ENCODE assay signal across 13 cellular contexts in genomic region chr15:65666257-65666656, GRCh38. TPM values are rescaled to one million over a fixed set of nuclear protein-coding genes. Genes with fewer than 3 reads are reported as not detected.
DNase-seq lines count a peak whose midpoint lies in the region; TF ChIP-seq lines count a peak whose summit lies in the region.
"Had no signal": no experiment of that assay in that cellular context is flagged by ENCODE, and none has a peak within 500 bp of the region (broad histone marks: within the 10 kb centered on the region; RNA-seq: fewer than 3 reads in every experiment).

No MANE protein-coding gene starts in this region.

- H3K79me2 ChIP-seq in Karpas-422 (ENCODE audit: low read length) = no peaks in the 10 kb centered on the region; the same call in 1 of the 2 replicates

- H3K4me3 Mint-ChIP-seq in activated CD4-positive, alpha-beta T cell treated with anti-CD3 and anti-CD28 coated beads, Interleukin-2, amount 10 ng/mL, durations not matched to agents 24 days and 14 days = no peak overlapping the region
- no peak overlapping the region for H3K4me3 Mint-ChIP-seq in stimulated activated naive CD8-positive, alpha-beta T cell treated with anti-CD3 and anti-CD28 coated beads, Interleukin-15, Interleukin-2, amounts not matched to agents 100 ng/mL and 50 ng/mL, for 24 hours
- H3K4me3 Mint-ChIP-seq: activated naive CD8-positive, alpha-beta T cell treated with anti-CD3 and anti-CD28 coated beads, Interleukin-2, amount 10 ng/mL, durations not matched to agents 7 days and 5 days; endodermal cell had no signal

- H3K9ac ChIP-seq in Karpas-422 (ENCODE audit: low read length) = no peak overlapping the region
- H3K9ac ChIP-seq: KMS-11 had no signal

- no peak for TF ChIP-seq CTCF in foreskin fibroblast (IDR thresholded peaks at IDR 0.05; ENCODE audit: low read depth, low read length)

- H3K4me3 ChIP-seq in foreskin fibroblast (ENCODE audit: low read depth in 1 of 2, low read length in 2 of 2) (no peak overlapping the region), Karpas-422 (ENCODE audit: low read length) (no peak overlapping the region)
- H3K4me3 ChIP-seq: upper lobe of right lung had no signal

- no peaks in the 10 kb centered on the region for H4K20me1 ChIP-seq in Karpas-422 (ENCODE audit: insufficient read depth, low read depth, low read length)

- H3K9me2 ChIP-seq in Karpas-422 (replicated peaks; ENCODE audit: insufficient read depth, low read length) = no peaks in the 10 kb centered on the region

- H3K9me3 ChIP-seq in Karpas-422 (ENCODE audit: low read length) = no peaks in the 10 kb centered on the region
- H3K9me3 ChIP-seq: upper lobe of right lung had no signal

- H3K4me1 Mint-ChIP-seq in activated CD4-positive, alpha-beta T cell treated with anti-CD3 and anti-CD28 coated beads, Interleukin-2, amount 10 ng/mL, durations not matched to agents 24 days and 14 days = no peaks in the 10 kb centered on the region
- peaks cover 5% of the 10 kb centered on the region for H3K4me1 Mint-ChIP-seq in stimulated activated naive CD8-positive, alpha-beta T cell treated with anti-CD3 and anti-CD28 coated beads, Interleukin-15, Interleukin-2, amounts not matched to agents 100 ng/mL and 50 ng/mL, for 24 hours (ENCODE audit: low read depth)
- H3K4me1 Mint-ChIP-seq: endodermal cell had no signal

- no peaks in the 10 kb centered on the region for H3K9me3 Mint-ChIP-seq in activated CD4-positive, alpha-beta T cell treated with anti-CD3 and anti-CD28 coated beads, Interleukin-2, amount 10 ng/mL, durations not matched to agents 24 days and 14 days
- H3K9me3 Mint-ChIP-seq in stimulated activated naive CD8-positive, alpha-beta T cell treated with anti-CD3 and anti-CD28 coated beads, Interleukin-15, Interleukin-2, amounts not matched to agents 100 ng/mL and 50 ng/mL, for 24 hours = no peaks in the 10 kb centered on the region
- H3K9me3 Mint-ChIP-seq: activated naive CD8-positive, alpha-beta T cell treated with anti-CD3 and anti-CD28 coated beads, Interleukin-2, amount 10 ng/mL, durations not matched to agents 7 days and 5 days; endodermal cell had no signal

- H3K27me3 Mint-ChIP-seq in activated CD4-positive, alpha-beta T cell treated with anti-CD3 and anti-CD28 coated beads, Interleukin-2, amount 10 ng/mL, durations not matched to agents 24 days and 14 days = no peaks in the 10 kb centered on the region
- H3K27me3 Mint-ChIP-seq in stimulated activated naive CD8-positive, alpha-beta T cell treated with anti-CD3 and anti-CD28 coated beads, Interleukin-15, Interleukin-2, amounts not matched to agents 100 ng/mL and 50 ng/mL, for 24 hours = no peaks in the 10 kb centered on the region
- H3K27me3 Mint-ChIP-seq: activated naive CD8-positive, alpha-beta T cell treated with anti-CD3 and anti-CD28 coated beads, Interleukin-2, amount 10 ng/mL, durations not matched to agents 7 days and 5 days had no signal

- peak; percentile 30 for DNase-seq in activated CD4-positive, alpha-beta T cell treated with anti-CD3 and anti-CD28 coated beads, Interleukin-2, amount 10 ng/mL, durations not matched to agents 24 days and 14 days
- DNase-seq in activated CD4-positive, alpha-beta T cell treated with anti-CD3 and anti-CD28 coated beads for 48 hours = no peak
- peak; percentile 82 for DNase-seq in amniotic epithelial cell (ENCODE audit: low read depth)
- DNase-seq in foreskin fibroblast = peak; percentile 57 to 81
- no peak for DNase-seq in Karpas-422
- DNase-seq in NCI-H446 (lab: John Stamatoyannopoulos, UW) = no peak
- no peak for DNase-seq in NCI-H2227 (lab: John Stamatoyannopoulos, UW; ENCODE audit: unreplicated experiment)
- DNase-seq: activated naive CD8-positive, alpha-beta T cell treated with anti-CD3 and anti-CD28 coated beads, Interleukin-2, amount 10 ng/mL, durations not matched to agents 7 days and 5 days; endodermal cell; OCI-M1; upper lobe of right lung had no signal

- peak overlapping the region; percentile 37 for H3K27ac Mint-ChIP-seq in activated CD4-positive, alpha-beta T cell treated with anti-CD3 and anti-CD28 coated beads, Interleukin-2, amount 10 ng/mL, durations not matched to agents 24 days and 14 days
- peak overlapping the region; percentile 19 for H3K27ac Mint-ChIP-seq in stimulated activated naive CD8-positive, alpha-beta T cell treated with anti-CD3 and anti-CD28 coated beads, Interleukin-15, Interleukin-2, amounts not matched to agents 100 ng/mL and 50 ng/mL, for 24 hours
- H3K27ac Mint-ChIP-seq: activated naive CD8-positive, alpha-beta T cell treated with anti-CD3 and anti-CD28 coated beads, Interleukin-2, amount 10 ng/mL, durations not matched to agents 7 days and 5 days; endodermal cell had no signal

- peaks cover 46% of the 10 kb centered on the region; the same call in 1 of the 2 replicates for H3K36me3 ChIP-seq in Karpas-422 (ENCODE audit: insufficient read depth, low read length)

- intact Hi-C loops in activated CD4-positive, alpha-beta T cell treated with anti-CD3 and anti-CD28 coated beads, Interleukin-2, amount 10 ng/mL, durations not matched to agents 24 days and 14 days (cut with micrococcal nuclease) = no loop called here

- peaks cover 46% of the 10 kb centered on the region for H3K36me3 Mint-ChIP-seq in activated CD4-positive, alpha-beta T cell treated with anti-CD3 and anti-CD28 coated beads, Interleukin-2, amount 10 ng/mL, durations not matched to agents 24 days and 14 days (ENCODE audit: low read depth)
- H3K36me3 Mint-ChIP-seq in stimulated activated naive CD8-positive, alpha-beta T cell treated with anti-CD3 and anti-CD28 coated beads, Interleukin-15, Interleukin-2, amounts not matched to agents 100 ng/mL and 50 ng/mL, for 24 hours (ENCODE audit: low read depth) = peaks cover 73% of the 10 kb centered on the region

- no peak overlapping the region for H3K4me2 ChIP-seq in Karpas-422 (ENCODE audit: low read depth, low read length, poor library complexity, severe bottlenecking)
- H3K4me2 ChIP-seq: KMS-11 had no signal

- no peak overlapping the region for H3K27ac ChIP-seq in Karpas-422 (ENCODE audit: low read length)
- H3K27ac ChIP-seq: KMS-11, upper lobe of right lung had no signal

- no peaks in the 10 kb centered on the region for H3K27me3 ChIP-seq in Karpas-422 (ENCODE audit: low read length)
- H3K27me3 ChIP-seq: upper lobe of right lung had no signal

- no peak overlapping the region for H2AFZ ChIP-seq in Karpas-422 (ENCODE audit: low read length)

- peaks cover 39% of the 10 kb centered on the region for H3K4me1 ChIP-seq in Karpas-422 (ENCODE audit: low read length)
- H3K4me1 ChIP-seq: upper lobe of right lung had no signal

RNA-seq across cellular contexts. Expression of gene SLC24A1, which starts 44.5 kb away (rescaled TPM):
- 5.1 and 5.5 TPM in 2 replicates for total RNA-seq in activated CD4-positive, alpha-beta T cell treated with anti-CD3 and anti-CD28 coated beads, Interleukin-2, amount 10 ng/mL, durations not matched to agents 24 days and 14 days
- 7.9 and 10.9 TPM in 2 replicates for total RNA-seq in Karpas-422 (2014; rRNA removed; shearing (Covaris generic); ENCODE audit: low replicate concordance)

RNA-seq across cellular contexts. Expression of gene INTS14, which starts 55.3 kb away (rescaled TPM):
- 46.4 and 49.2 TPM in 2 replicates for total RNA-seq in activated CD4-positive, alpha-beta T cell treated with anti-CD3 and anti-CD28 coated beads, Interleukin-2, amount 10 ng/mL, durations not matched to agents 24 days and 14 days
- 40.1 and 62.9 TPM in 2 replicates for total RNA-seq in Karpas-422 (2014; rRNA removed; shearing (Covaris generic); ENCODE audit: low replicate concordance)

Comparison
In these comparisons a context has a peak if more than half of its experiments do, and no peak if none do; other contexts are left out.
1. DNase-seq: peak in activated CD4-positive, alpha-beta T cell treated with anti-CD3 and anti-CD28 coated beads, Interleukin-2, amount 10 ng/mL, durations not matched to agents 24 days and 14 days (single experiment), amniotic epithelial cell (single experiment) and foreskin fibroblast (2 of 2); none in activated CD4-positive, alpha-beta T cell treated with anti-CD3 and anti-CD28 coated beads for 48 hours (single experiment), Karpas-422 (single experiment), NCI-H446 (0 of 2) and NCI-H2227 (single experiment).